In the genomic region with DNA sequence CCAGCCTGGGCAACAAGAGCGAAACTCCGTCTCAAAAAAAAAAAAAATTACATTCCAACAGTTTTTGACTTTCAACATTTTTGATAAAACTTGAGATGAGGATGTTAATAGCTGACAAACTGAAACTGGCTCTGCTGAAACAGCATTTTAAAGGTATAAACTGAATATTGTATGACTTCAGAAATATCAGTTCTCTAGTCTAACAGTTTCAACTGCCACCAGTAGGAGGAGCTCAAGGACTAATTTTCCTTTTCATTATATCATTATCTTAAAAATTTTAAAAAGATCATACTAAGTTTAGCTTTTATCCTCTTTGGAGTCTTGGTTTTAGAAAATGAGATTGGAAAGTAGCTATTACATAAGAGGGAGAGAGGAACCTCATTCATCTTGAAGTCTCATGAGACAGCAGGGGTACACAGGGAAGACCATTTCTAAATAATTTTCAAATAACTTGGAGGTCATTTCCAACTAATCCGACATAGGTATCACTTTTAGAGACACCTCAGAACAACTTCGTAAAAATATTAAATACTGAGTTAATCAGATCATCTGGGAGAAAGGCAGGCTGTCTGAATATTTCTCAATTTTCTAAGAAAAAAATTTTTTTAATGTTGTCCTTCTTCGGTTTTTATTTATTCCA, we compare ENCODE assay signal across 8 cellular contexts. TPM values are rescaled to one million over a fixed set of nuclear protein-coding genes. Genes with fewer than 3 reads are reported as not detected.
DNase-seq lines count a peak whose midpoint lies in the region; ATAC-seq, FAIRE-seq and TF ChIP-seq lines count a peak whose summit lies in the region.

No MANE protein-coding gene starts in this region.

- H3K36me3 Mint-ChIP-seq in memory B cell = peaks cover 12% of the 10 kb centered on the region

- H3K9me3 Mint-ChIP-seq in memory B cell = no peaks in the 10 kb centered on the region

- H3K27me3 ChIP-seq in bronchial epithelial cell (ENCODE audit: control insufficient read depth, insufficient read depth, low read length) = no peaks in the 10 kb centered on the region
- no peaks in the 10 kb centered on the region for H3K27me3 ChIP-seq in uterus

- H3K4me1 ChIP-seq in uterus = no peaks in the 10 kb centered on the region

- H3K4me1 Mint-ChIP-seq in memory B cell = peaks cover 2% of the 10 kb centered on the region

- ATAC-seq in HG03442 (IDR thresholded peaks at IDR 0.05; ENCODE audit: unreplicated experiment) = peak; percentile 47
- peak; percentile 47 for ATAC-seq in memory B cell (ENCODE audit: low read depth)
- ATAC-seq in HG03354 (IDR thresholded peaks at IDR 0.05; ENCODE audit: poor library complexity, severe bottlenecking, unreplicated experiment) = no peak

- H3K4me3 Mint-ChIP-seq in memory B cell = no peak overlapping the region

- H3K27ac Mint-ChIP-seq in memory B cell = no peak overlapping the region

- TF ChIP-seq CTCF in bronchial epithelial cell (IDR thresholded peaks at IDR 0.05; ENCODE audit: insufficient read depth, low read length, severe bottlenecking) (peak; percentile 33), uterus (IDR thresholded peaks at IDR 0.05) (peak; percentile 56 to 61 (median 58))

- no peaks in the 10 kb centered on the region for H3K9me3 ChIP-seq in uterus

- no peak for TF ChIP-seq POLR2A in uterus (IDR thresholded peaks at IDR 0.05)

- H3K4me3 ChIP-seq in bronchial epithelial cell (ENCODE audit: low read depth, low read length) (no peak overlapping the region), uterus (no peak overlapping the region)

- intact Hi-C loops in uterus (cut with DNase I; ENCODE audit: low total_unique reads) = no loop called here

- FAIRE-seq in bronchial epithelial cell (lab: Jason Lieb, UNC) = no peak

- H3K36me3 ChIP-seq in bronchial epithelial cell (ENCODE audit: control insufficient read depth, insufficient read depth, low read length) (no peaks in the 10 kb centered on the region), uterus (no peaks in the 10 kb centered on the region)

- H3K27ac ChIP-seq in uterus = no peak overlapping the region

- no peaks in the 10 kb centered on the region for H3K27me3 Mint-ChIP-seq in memory B cell

- peak; percentile 58 for DNase-seq in NCI-H2171 treated with DMSO at 0.1 percent for 48 hours (lab: John Stamatoyannopoulos, UW)
- no peak for DNase-seq in NCI-H2171 (lab: John Stamatoyannopoulos, UW)
- peak; percentile 45 for DNase-seq in RPMI7951 (ENCODE audit: low read depth)
- peak; percentile 44 for DNase-seq in bronchial epithelial cell (ENCODE audit: low read depth)
- peak; percentile 54 to 69 for DNase-seq in memory B cell (ENCODE audit: low spot score in 2 of 2)
- DNase-seq in uterus = no peak

RNA-seq across cellular contexts. Expression of gene MCM6, which starts 37.6 kb away (rescaled TPM):
- 25.1 and 26.9 TPM in 2 replicates for total RNA-seq in RPMI7951 (2014; rRNA removed; shearing (Covaris generic))
- total RNA-seq in bronchial epithelial cell (2.4 and 3.7 TPM in 2 replicates), uterus (10 to 100 TPM in 2 of 4 donors, 1 to 10 TPM in 2; 2.3 to 37.4 (median 9.6) TPM)

Comparison
In these comparisons a context has a peak if more than half of its experiments do, and no peak if none do; other contexts are left out.
1. DNase-seq: peak in NCI-H2171 treated with DMSO at 0.1 percent for 48 hours (single experiment), RPMI7951 (single experiment), bronchial epithelial cell (single experiment) and memory B cell (2 of 2); none in NCI-H2171 (single experiment) and uterus (0 of 2).